In genomic region chr6:24940311-24940917, GRCh38 we compare ENCODE assay signal across 1 cellular context.
TF ChIP-seq lines count a peak whose summit lies in the region.

No MANE protein-coding gene starts in this region.

TF ChIP-seq in GM12878, 131 proteins besides CTCF, POLR2A, EP300 and RAD21 (continued from another document and continues in another):
- no peak for TF ChIP-seq ZBTB33 (IDR thresholded peaks at IDR 0.05)
- TF ChIP-seq MYB (IDR thresholded peaks at IDR 0.05; ENCODE audit: borderline replicate concordance, low read depth, low read length) = no peak
- peak; percentile 52; the same call in 1 of the 2 replicates for TF ChIP-seq ATF7 (IDR thresholded peaks at IDR 0.05; ENCODE audit: low read depth)
- TF ChIP-seq CHD4 (IDR thresholded peaks at IDR 0.05) = no peak
- TF ChIP-seq ZNF687 (IDR thresholded peaks at IDR 0.05) = no peak
- peak; percentile 73 for TF ChIP-seq IRF4 (IDR thresholded peaks at IDR 0.05; ENCODE audit: low read depth, low read length)
- no peak for TF ChIP-seq GABPA (IDR thresholded peaks at IDR 0.05; ENCODE audit: low read depth)
- TF ChIP-seq NR2C1 (IDR thresholded peaks at IDR 0.05) = no peak
- TF ChIP-seq GATAD2B (conservative IDR thresholded peaks at IDR 0.05; ENCODE audit: low read depth) = no peak
- TF ChIP-seq EZH2 (IDR thresholded peaks at IDR 0.05; ENCODE audit: borderline replicate concordance, control insufficient read depth, low read depth, low read length) = no peak
- TF ChIP-seq NR2C2 (IDR thresholded peaks at IDR 0.05; ENCODE audit: borderline replicate concordance, control insufficient read depth, insufficient read length, low read depth) = no peak
- peak; percentile 88 for TF ChIP-seq BCL11A (IDR thresholded peaks at IDR 0.05; ENCODE audit: low read depth, low read length)
- TF ChIP-seq KDM1A (IDR thresholded peaks at IDR 0.05; ENCODE audit: borderline replicate concordance) = no peak
- no peak for TF ChIP-seq ZNF384 (IDR thresholded peaks at IDR 0.05; ENCODE audit: borderline replicate concordance, low read depth, low read length)
- TF ChIP-seq SKIL (IDR thresholded peaks at IDR 0.05; ENCODE audit: low read depth, poor library complexity, severe bottlenecking) = peak; percentile 68
- TF ChIP-seq MLLT1 (IDR thresholded peaks at IDR 0.05) = peak; percentile 55; the same call in 1 of the 2 replicates
- TF ChIP-seq CHD1 (IDR thresholded peaks at IDR 0.05; ENCODE audit: low read depth, low read length) = no peak
- no peak for TF ChIP-seq RAD51 (IDR thresholded peaks at IDR 0.05)
- TF ChIP-seq POLR2AphosphoS5 (IDR thresholded peaks at IDR 0.05; ENCODE audit: low read length) = no peak
- TF ChIP-seq SP1 (IDR thresholded peaks at IDR 0.05; ENCODE audit: low read depth, low read length) = no peak
- TF ChIP-seq ZBTB40 (IDR thresholded peaks at IDR 0.05; ENCODE audit: borderline replicate concordance) = no peak
- peak; percentile 80 for TF ChIP-seq ATF2 (IDR thresholded peaks at IDR 0.05; ENCODE audit: low read length)
- no peak for TF ChIP-seq RELA (IDR thresholded peaks at IDR 0.05; ENCODE audit: borderline replicate concordance, partially characterized antibody)
- peak; percentile 60 for TF ChIP-seq ZNF24 (IDR thresholded peaks at IDR 0.05)
- TF ChIP-seq RBBP5 (conservative IDR thresholded peaks at IDR 0.05) = no peak
- no peak for TF ChIP-seq RCOR1 (conservative IDR thresholded peaks at IDR 0.05; ENCODE audit: low read depth, low read length)
- 0 out of 2 replicates have a peak, but pooled peaks have one; percentile 38 for TF ChIP-seq MTA3 (IDR thresholded peaks at IDR 0.05; ENCODE audit: borderline replicate concordance, low read length)
- TF ChIP-seq IKZF2 (IDR thresholded peaks at IDR 0.05) = peak; percentile 99
- no peak for TF ChIP-seq CBX5 (IDR thresholded peaks at IDR 0.05; ENCODE audit: low read depth)
- TF ChIP-seq DPF2 (IDR thresholded peaks at IDR 0.05) = peak; percentile 91
- no peak for TF ChIP-seq MYC (IDR thresholded peaks at IDR 0.05; ENCODE audit: insufficient read depth, insufficient read length, insufficient replicate concordance, low read length, severe bottlenecking)
- no peak for TF ChIP-seq HSF1 (IDR thresholded peaks at IDR 0.05; ENCODE audit: low read depth, low read length)
- no peak for TF ChIP-seq HDGF (IDR thresholded peaks at IDR 0.05)
- TF ChIP-seq CBFB (IDR thresholded peaks at IDR 0.05; ENCODE audit: low read depth) = peak; percentile 75
- peak; percentile 30; the same call in 1 of the 2 replicates for TF ChIP-seq CREM (IDR thresholded peaks at IDR 0.05; ENCODE audit: low read depth)
- no peak for TF ChIP-seq KAT2A (conservative IDR thresholded peaks at IDR 0.05; ENCODE audit: control insufficient read depth, low read depth, low read length)
- TF ChIP-seq JUNB (IDR thresholded peaks at IDR 0.05) = 0 out of 2 replicates have a peak, but pooled peaks have one; percentile 18
- peak; percentile 29; the same call in 1 of the 2 replicates for TF ChIP-seq CHD2 (IDR thresholded peaks at IDR 0.05; ENCODE audit: borderline replicate concordance, low read depth, low read length)
- TF ChIP-seq ZNF217 (IDR thresholded peaks at IDR 0.05) = peak; percentile 71; the same call in 1 of the 2 replicates
- peak; percentile 43; the same call in 1 of the 2 replicates for TF ChIP-seq PML (IDR thresholded peaks at IDR 0.05; ENCODE audit: low read length)
- TF ChIP-seq JUND (IDR thresholded peaks at IDR 0.05; ENCODE audit: low read depth, low read length) = no peak
- TF ChIP-seq ZBTB4 (CRISPR knock-in tag; IDR thresholded peaks at IDR 0.05) = no peak
- peak; percentile 69; the same call in 1 of the 2 replicates for TF ChIP-seq SMARCA5 (IDR thresholded peaks at IDR 0.05)
- peak; percentile 67; the same call in 1 of the 2 replicates for TF ChIP-seq BACH1 (IDR thresholded peaks at IDR 0.05; ENCODE audit: borderline replicate concordance)
